Comparison of ENCODE assay signal across 9 cellular contexts in the genomic region with DNA sequence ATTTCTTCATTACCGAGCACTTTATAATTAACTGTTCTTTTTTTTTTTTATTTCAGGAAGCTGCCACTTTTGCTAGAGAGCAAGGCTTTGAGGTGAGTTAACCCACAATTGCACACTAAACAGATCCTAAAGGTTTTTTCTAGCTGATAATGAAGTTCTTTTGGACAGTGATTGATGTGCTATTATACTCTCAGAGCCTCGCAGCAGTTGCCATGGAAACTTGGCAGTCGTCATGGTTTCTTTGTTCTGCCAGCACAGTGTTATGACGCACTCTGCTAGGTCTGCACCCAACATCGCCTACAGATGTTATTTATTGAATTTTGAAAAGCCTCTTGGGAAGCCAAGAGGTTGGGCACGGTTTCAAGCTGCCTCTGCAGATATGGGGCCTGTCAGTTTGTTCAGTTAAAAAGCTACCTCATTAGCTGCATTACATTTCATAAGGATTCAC.
DNase-seq lines count a peak whose midpoint lies in the region; ATAC-seq, FAIRE-seq and TF ChIP-seq lines count a peak whose summit lies in the region.
"Had no signal": no experiment of that assay in that cellular context is flagged by ENCODE, and none has a peak within 500 bp of the region (broad histone marks: within the 10 kb centered on the region; RNA-seq: fewer than 3 reads in every experiment).

No MANE protein-coding gene starts in this region.

- CTCF ChIA-PET in CD8-positive, alpha-beta T cell (lab: Charles Lee): interaction anchor here (0.6 kb wide), 1 partner anchor 49 kb away, joined by 3 read pairs; no protein-coding TSS in a partner anchor
- CTCF ChIA-PET in Caco-2 (lab: Charles Lee): no interaction called here

- DNase-seq in CD8-positive, alpha-beta T cell: peak; percentile 70 to 97 (median 82)
- DNase-seq in HT-29 (ENCODE audit: low spot score) (peak; percentile 41), RPMI7951 (ENCODE audit: low read depth) (peak; percentile 96), frontal cortex (ENCODE audit: low spot score in 2 of 2) (peak; percentile 38 to 55), thoracic aorta (ENCODE audit: low spot score) (peak; percentile 76), Caco-2 (no peak)
- DNase-seq in activated naive CD4-positive, alpha-beta T cell (lab: John Stamatoyannopoulos, UW): peak; percentile 47 to 73 (median 58)

- peak overlapping the region; percentile 42 for H2AFZ ChIP-seq in parathyroid adenoma

- peaks cover 48% of the 10 kb centered on the region for H3K4me1 ChIP-seq in CD8-positive, alpha-beta T cell (ENCODE audit: insufficient read depth, low read length)
- H3K4me1 ChIP-seq in parathyroid adenoma: peaks cover 32% of the 10 kb centered on the region
- H3K4me1 ChIP-seq in thoracic aorta (ENCODE audit: control insufficient read depth in 1 of 2, low read depth in 2 of 2): peaks cover 29 to 62% of the 10 kb centered on the region in 2 donors
- H3K4me1 ChIP-seq in Caco-2: peaks cover 11% of the 10 kb centered on the region

- H3K4me3 Mint-ChIP-seq in CD8-positive, alpha-beta T cell: peak overlapping the region; percentile 49
- no peak overlapping the region for H3K4me3 Mint-ChIP-seq in Caco-2 (ENCODE audit: unreplicated experiment)

- no peak overlapping the region for H3K4me3 ChIP-seq in CD8-positive, alpha-beta T cell (ENCODE audit: low read depth, low read length)
- H3K4me3 ChIP-seq in parathyroid adenoma (ENCODE audit: low read depth, low read length): no peak overlapping the region
- no peak overlapping the region for H3K4me3 ChIP-seq in thoracic aorta
- no peak overlapping the region for H3K4me3 ChIP-seq in Caco-2 (ENCODE audit: low read depth, low read length)

- TF ChIP-seq CTCF in CD8-positive, alpha-beta T cell (IDR thresholded peaks at IDR 0.05): no peak
- TF ChIP-seq CTCF in parathyroid adenoma (IDR thresholded peaks at IDR 0.05): no peak
- no peak for TF ChIP-seq CTCF in thoracic aorta (IDR thresholded peaks at IDR 0.05)
- no peak for TF ChIP-seq CTCF in Caco-2 (IDR thresholded peaks at IDR 0.05; ENCODE audit: insufficient read depth in 1 of 2, low read depth in 1 of 2, low read length in 1 of 2, severe bottlenecking in 1 of 2, unreplicated experiment in 1 of 2)

- BruUV-seq in Caco-2 (replicated peaks; lab: Mats Ljungman, UMichigan): no TSS peak

- peaks cover 61% of the 10 kb centered on the region for H3K4me1 Mint-ChIP-seq in CD8-positive, alpha-beta T cell (ENCODE audit: low read depth)
- peaks cover 14% of the 10 kb centered on the region for H3K4me1 Mint-ChIP-seq in Caco-2 (ENCODE audit: low read depth, unreplicated experiment)

- no peaks in the 10 kb centered on the region for H3K27me3 Mint-ChIP-seq in CD8-positive, alpha-beta T cell (ENCODE audit: low read depth)
- H3K27me3 Mint-ChIP-seq in Caco-2 (ENCODE audit: insufficient read depth, unreplicated experiment): no peaks in the 10 kb centered on the region

- ATAC-seq in CD8-positive, alpha-beta T cell: peak; percentile 76
- peak; percentile 87 for ATAC-seq in thoracic aorta (ENCODE audit: insufficient number of reproducible peaks, low FRiP score, low read depth)

- H3K4me2 ChIP-seq in parathyroid adenoma (ENCODE audit: low read length): peak overlapping the region; percentile 48

- peak overlapping the region; percentile 36 for H3K27ac ChIP-seq in CD8-positive, alpha-beta T cell (ENCODE audit: low read depth, low read length)
- H3K27ac ChIP-seq in parathyroid adenoma (peak overlapping the region; percentile 55), thoracic aorta (peak overlapping the region in 1 of 2 donors; percentile 34)

- peaks cover 2% of the 10 kb centered on the region for H3K36me3 Mint-ChIP-seq in CD8-positive, alpha-beta T cell
- H3K36me3 Mint-ChIP-seq in Caco-2 (ENCODE audit: insufficient read depth, unreplicated experiment): peaks cover 9% of the 10 kb centered on the region

- H3K79me2 ChIP-seq in parathyroid adenoma: no peaks in the 10 kb centered on the region

- intact Hi-C loops in CD8-positive, alpha-beta T cell (cut with DNase I, micrococcal nuclease): loop anchor here (1.0 to 10.0 kb wide), 6 partner anchors 14 to 643 kb away; a partner anchor contains a TSS
- intact Hi-C loops in Caco-2 (cut with micrococcal nuclease; ENCODE audit: unreplicated experiment): no loop called here

- no peak overlapping the region for H3K9ac ChIP-seq in parathyroid adenoma

- peak overlapping the region; percentile 87 for H3K27ac Mint-ChIP-seq in CD8-positive, alpha-beta T cell
- no peak overlapping the region for H3K27ac Mint-ChIP-seq in Caco-2 (ENCODE audit: unreplicated experiment)

- H3K36me3 ChIP-seq in CD8-positive, alpha-beta T cell (ENCODE audit: insufficient read depth, low read length): no peaks in the 10 kb centered on the region
- H3K36me3 ChIP-seq in parathyroid adenoma (ENCODE audit: control insufficient read depth, insufficient read depth, low read length): no peaks in the 10 kb centered on the region
- H3K36me3 ChIP-seq in thoracic aorta: no peaks in the 10 kb centered on the region
- H3K36me3 ChIP-seq in Caco-2 (ENCODE audit: control insufficient read depth, insufficient read depth, low read length): no peaks in the 10 kb centered on the region

- POLR2A ChIA-PET in CD8-positive, alpha-beta T cell (lab: Charles Lee): interaction anchor here (1.1 to 1.2 kb wide), 2 partner anchors 18 to 237 kb away, joined by 3 to 5 read pairs; a partner anchor contains a TSS
- POLR2A ChIA-PET in Caco-2 (lab: Charles Lee): no interaction called here

- H3K9me3 Mint-ChIP-seq in CD8-positive, alpha-beta T cell: no peaks in the 10 kb centered on the region
- H3K9me3 Mint-ChIP-seq in Caco-2 (ENCODE audit: unreplicated experiment): no peaks in the 10 kb centered on the region

- no peak for FAIRE-seq in frontal cortex (lab: Jason Lieb, UNC)
- FAIRE-seq: H1 had no signal

- H3K9me3 ChIP-seq in CD8-positive, alpha-beta T cell (ENCODE audit: low read length): no peaks in the 10 kb centered on the region
- H3K9me3 ChIP-seq in parathyroid adenoma (ENCODE audit: control insufficient read depth, low read length): no peaks in the 10 kb centered on the region
- no peaks in the 10 kb centered on the region for H3K9me3 ChIP-seq in thoracic aorta
- no peaks in the 10 kb centered on the region for H3K9me3 ChIP-seq in Caco-2

- H3K27me3 ChIP-seq in CD8-positive, alpha-beta T cell (ENCODE audit: insufficient read depth, low read length): no peaks in the 10 kb centered on the region
- H3K27me3 ChIP-seq in parathyroid adenoma (ENCODE audit: control insufficient read depth, insufficient read depth, low read length): no peaks in the 10 kb centered on the region
- H3K27me3 ChIP-seq in thoracic aorta (replicated peaks; ENCODE audit: insufficient read depth): no peaks in the 10 kb centered on the region
- no peaks in the 10 kb centered on the region for H3K27me3 ChIP-seq in Caco-2 (replicated peaks; ENCODE audit: control insufficient read depth, insufficient read depth, low read length)

Comparison
In these comparisons a context has a peak if more than half of its experiments do, and no peak if none do; other contexts are left out.
1. DNase-seq: peak in CD8-positive, alpha-beta T cell (7 of 7), HT-29 (single experiment), RPMI7951 (single experiment), activated naive CD4-positive, alpha-beta T cell (4 of 4), frontal cortex (2 of 2) and thoracic aorta (single experiment); none in Caco-2 (0 of 2).